Comparison of ENCODE assay signal across 10 cellular contexts in the genomic region with DNA sequence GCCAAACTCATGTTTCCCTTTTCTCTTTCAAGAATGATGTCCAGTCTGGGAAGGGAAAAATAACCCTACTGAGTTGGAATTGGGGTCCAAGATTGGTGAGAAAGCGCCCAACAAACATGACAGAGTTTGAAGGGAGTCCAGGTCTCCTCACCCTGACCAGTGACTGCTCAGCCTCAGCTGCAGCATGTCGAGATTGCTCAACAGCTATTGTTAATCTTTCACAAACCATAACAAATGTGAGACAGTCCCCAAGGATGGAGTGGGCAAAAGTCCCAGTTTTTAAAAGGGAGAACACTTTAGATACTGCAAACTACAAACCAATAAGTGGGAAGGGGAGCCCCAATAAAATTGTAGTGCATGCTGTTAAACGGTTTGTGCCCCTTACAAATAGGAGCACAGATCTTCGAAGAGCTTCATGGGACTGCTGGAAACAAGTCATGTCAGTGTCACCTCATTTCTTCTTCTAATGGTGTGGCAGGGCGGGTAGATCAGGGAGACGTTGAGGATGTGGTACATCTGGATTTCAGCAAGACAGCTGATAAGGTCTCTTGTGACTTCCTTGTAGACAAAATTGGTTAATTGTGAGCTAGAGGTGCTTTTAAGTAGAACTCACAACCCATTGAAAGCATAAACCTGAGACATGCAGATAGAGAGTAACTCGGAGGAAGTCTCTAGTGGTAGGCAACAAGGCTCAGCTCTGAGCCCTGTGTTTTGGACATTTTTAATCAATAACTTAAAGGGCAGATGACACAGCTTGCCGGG.
A peak's percentile ranks its signal among the peaks of the same experiment; 100 is the strongest.
DNase-seq lines count a peak whose midpoint lies in the region; ATAC-seq, FAIRE-seq and TF ChIP-seq lines count a peak whose summit lies in the region.
"Had no signal": no experiment of that assay in that cellular context is flagged by ENCODE, and none has a peak within 500 bp of the region (broad histone marks: within the 10 kb centered on the region; RNA-seq: fewer than 3 reads in every experiment).

No MANE protein-coding gene starts in this region.

- intact Hi-C loops in left lung (cut with DNase I) (no loop called here), testis (cut with DNase I; ENCODE audit: low total_unique reads) (no loop called here)

- H3K9me3 ChIP-seq in MG63 (no peaks in the 10 kb centered on the region), left lung (no peaks in the 10 kb centered on the region), testis (no peaks in the 10 kb centered on the region), small intestine (ENCODE audit: control insufficient read depth, low read depth) (no peaks in the 10 kb centered on the region)

- ATAC-seq in left lung (peak; percentile 54), GM19452 (IDR thresholded peaks at IDR 0.05; ENCODE audit: unreplicated experiment) (no peak), HG03097 (IDR thresholded peaks at IDR 0.05; ENCODE audit: low FRiP score, unreplicated experiment) (no peak)

- TF ChIP-seq CTCF in left lung (IDR thresholded peaks at IDR 0.05) (no peak), testis (IDR thresholded peaks at IDR 0.05) (no peak)

- TF ChIP-seq POLR2A in testis (IDR thresholded peaks at IDR 0.05), result no peak

- H3K4me1 ChIP-seq in left lung (peaks cover 11 to 13% of the 10 kb centered on the region in 2 donors), testis (peaks cover 3% of the 10 kb centered on the region), small intestine (ENCODE audit: control insufficient read depth in 2 of 2, insufficient read depth in 1 of 2, low read depth in 1 of 2, low read length in 1 of 2) (no peaks in the 10 kb centered on the region)

- H3K27ac ChIP-seq in left lung, result peak overlapping the region in 1 of 2 donors; percentile 37
- H3K27ac ChIP-seq in testis, result no peak overlapping the region
- no peak overlapping the region for H3K27ac ChIP-seq in small intestine (ENCODE audit: low read depth in 1 of 2, low read length in 1 of 2)

- H3K27me3 ChIP-seq in MG63, result no peaks in the 10 kb centered on the region
- H3K27me3 ChIP-seq in left lung, result no peaks in the 10 kb centered on the region
- no peaks in the 10 kb centered on the region for H3K27me3 ChIP-seq in testis
- no peaks in the 10 kb centered on the region for H3K27me3 ChIP-seq in small intestine (ENCODE audit: control insufficient read depth in 2 of 2, insufficient read depth in 2 of 2, low read length in 2 of 2)

- FAIRE-seq in small intestine (lab: Jason Lieb, UNC), result no peak

- DNase-seq in AG08395 (ENCODE audit: low spot score) (peak; percentile 73), MG63 (peak; percentile 10), left lung (no peak), testis (no peak), small intestine (no peak)
- peak; percentile 7 for DNase-seq in central memory CD4-positive, alpha-beta T cell
- DNase-seq: activated CD8-positive, alpha-beta memory T cell treated with anti-CD3 and anti-CD28 coated beads, Interleukin-2, amount 50 U/mL, for 48 hours; Karpas-422 had no signal

- 74 to 75% methylated on average over 8 of the region's 8 CpGs for WGBS in testis, 2 donors
- WGBS in small intestine, 3 donors, result 43 to 48% (median 48%) methylated on average over 8 of the region's 8 CpGs

- H3K36me3 ChIP-seq in MG63 (no peaks in the 10 kb centered on the region), left lung (no peaks in the 10 kb centered on the region), testis (ENCODE audit: low read depth, missing control alignments) (no peaks in the 10 kb centered on the region), small intestine (ENCODE audit: control insufficient read depth in 2 of 2, insufficient read depth in 2 of 2, low read length in 2 of 2) (no peaks in the 10 kb centered on the region)

- no peak overlapping the region for H3K4me3 ChIP-seq in MG63
- H3K4me3 ChIP-seq in left lung, result no peak overlapping the region
- H3K4me3 ChIP-seq in testis, result no peak overlapping the region
- no peak overlapping the region for H3K4me3 ChIP-seq in small intestine (ENCODE audit: low read depth in 1 of 2, low read length in 2 of 2)

Comparison
In these comparisons a context has a peak if more than half of its experiments do, and no peak if none do; other contexts are left out.
1. DNase-seq: peak in AG08395 (single experiment), MG63 (single experiment) and central memory CD4-positive, alpha-beta T cell (single experiment); none in left lung (0 of 2), testis (single experiment) and small intestine (single experiment).